ENCODE assay signal across 8 cellular contexts in genomic region chr4:48275247-48275646, GRCh38. TPM values are rescaled to one million over a fixed set of nuclear protein-coding genes. Genes with fewer than 3 reads are reported as not detected.
A peak's percentile ranks its signal among the peaks of the same experiment; 100 is the strongest.
DNase-seq lines count a peak whose midpoint lies in the region; ATAC-seq and TF ChIP-seq lines count a peak whose summit lies in the region.

No MANE protein-coding gene starts in this region.

- DNase-seq in DMS53 treated with DMSO at 0.1 percent for 48 hours (lab: John Stamatoyannopoulos, UW; ENCODE audit: unreplicated experiment) (peak; percentile 9), NCI-H460 (ENCODE audit: extremely low read depth, low read depth) (peak; percentile 8), epithelial cell of esophagus (ENCODE audit: low read depth) (peak; percentile 58), NCI-H2227 (lab: John Stamatoyannopoulos, UW; ENCODE audit: unreplicated experiment) (no peak), dorsolateral prefrontal cortex (no peak)
- no peak for DNase-seq in stimulated activated naive CD8-positive, alpha-beta T cell treated with anti-CD3 and anti-CD28 coated beads, Interleukin-15, Interleukin-2, amounts not matched to agents 100 U/mL and 50 U/mL, for 24 hours
- no peak for DNase-seq in stimulated activated CD4-positive, alpha-beta T cell treated with anti-CD3 and anti-CD28 coated beads, Interleukin-4, amount 100 ng/mL, for 24 hours

- no peak overlapping the region for H3K27ac ChIP-seq in dorsolateral prefrontal cortex

- H3K4me3 ChIP-seq in epithelial cell of esophagus (ENCODE audit: low read length) (no peak overlapping the region), dorsolateral prefrontal cortex (no peak overlapping the region)

- intact Hi-C loops in dorsolateral prefrontal cortex (cut with DNase I), result no loop called here

- H3K27me3 ChIP-seq in dorsolateral prefrontal cortex, result no peaks in the 10 kb centered on the region

- ATAC-seq in GM21447 (IDR thresholded peaks at IDR 0.05; ENCODE audit: unreplicated experiment), result peak; percentile 46
- peak; percentile 67 for ATAC-seq in stimulated activated naive CD8-positive, alpha-beta T cell treated with anti-CD3 and anti-CD28 coated beads, Interleukin-15, Interleukin-2, amounts not matched to agents 100 U/mL and 50 U/mL, for 24 hours

- TF ChIP-seq CTCF in epithelial cell of esophagus (IDR thresholded peaks at IDR 0.05; ENCODE audit: insufficient read depth, low read depth, low read length, missing control alignments) (peak; percentile 66), dorsolateral prefrontal cortex (IDR thresholded peaks at IDR 0.05 in 54 of 56, conservative IDR thresholded peaks at IDR 0.05 in 2 of 56; ENCODE audit: low read depth in 1 of 56, partially characterized antibody in 56 of 56) (peak in 10 of 56 donors; percentile 14 to 30 (median 20))

RNA-seq across cellular contexts. Expression of gene TEC, which starts 5.6 kb away (rescaled TPM):
- 2.7 and 2.9 TPM in 2 replicates for total RNA-seq in NCI-H460 (2014; rRNA removed; shearing (Covaris generic))
- 3.1 and 4.1 TPM in 2 replicates for polyA plus RNA-seq in NCI-H460 (2014; cell fraction: nucleus; rRNA removed)
- total RNA-seq in dorsolateral prefrontal cortex, result 1 to 10 TPM in 114 of 120 experiments, under 1 TPM in 6; 0.67 to 4.8 (median 2.3) TPM

Comparison
In these comparisons a context has a peak if more than half of its experiments do, and no peak if none do; other contexts are left out.
1. DNase-seq: peak in DMS53 treated with DMSO at 0.1 percent for 48 hours (single experiment), NCI-H460 (single experiment) and epithelial cell of esophagus (single experiment); none in stimulated activated naive CD8-positive, alpha-beta T cell treated with anti-CD3 and anti-CD28 coated beads, Interleukin-15, Interleukin-2, amounts not matched to agents 100 U/mL and 50 U/mL, for 24 hours (single experiment), stimulated activated CD4-positive, alpha-beta T cell treated with anti-CD3 and anti-CD28 coated beads, Interleukin-4, amount 100 ng/mL, for 24 hours (single experiment), NCI-H2227 (single experiment) and dorsolateral prefrontal cortex (0 of 10).